In the genomic region with DNA sequence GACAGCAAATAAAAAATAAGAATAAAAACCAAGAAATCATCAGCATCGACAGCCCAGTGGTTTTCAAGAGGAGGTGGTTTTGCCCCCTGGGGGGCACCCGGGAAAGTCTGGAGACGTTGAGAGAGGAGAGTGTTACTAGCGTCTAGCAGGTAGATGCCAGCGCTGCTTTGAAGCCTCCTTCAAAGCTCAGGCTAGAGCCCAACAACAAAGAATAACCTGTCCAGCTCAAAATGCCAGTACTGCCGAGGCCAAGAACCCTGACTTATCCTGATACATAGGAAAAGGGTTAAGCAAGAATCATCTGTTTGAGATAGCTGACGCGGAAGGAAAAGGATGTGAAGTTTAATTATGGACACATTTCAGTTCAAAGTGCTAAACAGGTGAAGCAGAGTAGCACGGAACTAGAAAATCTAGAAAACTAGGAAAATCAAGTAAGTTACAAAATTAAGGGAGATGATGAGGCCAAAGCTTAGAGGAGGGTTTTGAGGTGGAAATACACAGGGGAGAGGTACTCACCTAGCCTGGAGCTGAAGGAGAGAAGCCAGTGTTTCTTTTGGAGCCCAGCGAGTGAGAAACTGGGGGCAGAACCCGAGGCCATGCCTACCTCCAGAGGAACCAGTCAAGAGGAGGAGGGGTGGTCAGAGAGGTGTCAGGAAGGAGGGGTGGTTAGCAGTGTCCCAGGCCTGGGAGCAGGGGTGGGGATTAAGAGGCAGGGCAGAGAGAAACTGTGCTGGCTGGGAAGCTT, we compare ENCODE assay signal across 13 cellular contexts.
DNase-seq lines count a peak whose midpoint lies in the region; FAIRE-seq and TF ChIP-seq lines count a peak whose summit lies in the region.
"Had no signal": no experiment of that assay in that cellular context is flagged by ENCODE, and none has a peak within 500 bp of the region (broad histone marks: within the 10 kb centered on the region; RNA-seq: fewer than 3 reads in every experiment).

No MANE protein-coding gene starts in this region.

- H2AFZ ChIP-seq in mammary epithelial cell (ENCODE audit: low read depth, low read length) (no peak overlapping the region), keratinocyte (ENCODE audit: control insufficient read depth, low read length) (no peak overlapping the region)

- in situ Hi-C loops in mammary epithelial cell (cut with MboI; ENCODE audit: low sequenced_read_pairs in 2 of 2), result no loop called here

- H3K36me3 Mint-ChIP-seq in activated T-helper 1 cell treated with anti-CD3 and anti-CD28 coated beads, Interleukin-12 subunit alpha, Interleukin-12 subunit beta, Interleukin-2, Interleukin-4 antibody, amounts not matched to agents 30 ng/mL and 10 ng/mL and 1 ng/mL, durations not matched to agents 14 hours and 24 hours and 36 hours (ENCODE audit: low read depth), result no peaks in the 10 kb centered on the region

- TF ChIP-seq CTCF in mammary epithelial cell (conservative IDR thresholded peaks at IDR 0.05 in 1 of 2, IDR thresholded peaks at IDR 0.05 in 1 of 2; ENCODE audit: extremely low read depth in 1 of 2, insufficient read depth in 1 of 2, low read depth in 1 of 2, low read length in 2 of 2), result no peak
- no peak for TF ChIP-seq CTCF in keratinocyte (optimal IDR thresholded peaks at IDR 0.05 in 1 of 3, IDR thresholded peaks at IDR 0.05 in 1 of 3, conservative IDR thresholded peaks at IDR 0.05 in 1 of 3; ENCODE audit: extremely low read depth in 1 of 3, insufficient read depth in 2 of 3, low read length in 3 of 3)
- no peak for TF ChIP-seq CTCF in stomach (IDR thresholded peaks at IDR 0.05)
- TF ChIP-seq CTCF in GM10248 (IDR thresholded peaks at IDR 0.05; ENCODE audit: control extremely low read depth, extremely low read depth, low read depth, missing control alignments), result no peak

- WGBS in mammary epithelial cell (ENCODE audit: low coverage, missing lambda C conversion rate), result 61% methylated on average over 11 of the region's 11 CpGs
- 32 to 56% (median 37%) methylated on average over 11 of the region's 11 CpGs for WGBS in stomach, 5 donors

- no peak overlapping the region for H3K27ac Mint-ChIP-seq in activated T-helper 1 cell treated with anti-CD3 and anti-CD28 coated beads, Interleukin-12 subunit alpha, Interleukin-12 subunit beta, Interleukin-2, Interleukin-4 antibody, amounts not matched to agents 30 ng/mL and 10 ng/mL and 1 ng/mL, durations not matched to agents 14 hours and 24 hours and 36 hours

- H3K4me2 ChIP-seq in mammary epithelial cell (ENCODE audit: insufficient read depth, low read depth, low read length), result no peak overlapping the region
- no peak overlapping the region for H3K4me2 ChIP-seq in keratinocyte (ENCODE audit: control insufficient read depth, extremely low read depth, insufficient read depth, low read depth, low read length)

- H3K27me3 Mint-ChIP-seq in activated T-helper 1 cell treated with anti-CD3 and anti-CD28 coated beads, Interleukin-12 subunit alpha, Interleukin-12 subunit beta, Interleukin-2, Interleukin-4 antibody, amounts not matched to agents 30 ng/mL and 10 ng/mL and 1 ng/mL, durations not matched to agents 14 hours and 24 hours and 36 hours (ENCODE audit: insufficient read depth), result peaks cover 9% of the 10 kb centered on the region

- peaks cover 49% of the 10 kb centered on the region for H3K4me1 ChIP-seq in mammary epithelial cell (ENCODE audit: insufficient read depth, low read length)
- H3K4me1 ChIP-seq in keratinocyte (ENCODE audit: control insufficient read depth, extremely low read depth, insufficient read depth, low read length), result peaks cover 24% of the 10 kb centered on the region
- peaks cover 14 to 65% (median 43%) of the 10 kb centered on the region in 4 donors for H3K4me1 ChIP-seq in stomach

- H3K36me3 ChIP-seq in mammary epithelial cell (ENCODE audit: insufficient read depth, low read length) (no peaks in the 10 kb centered on the region), keratinocyte (ENCODE audit: control insufficient read depth in 2 of 2, extremely low read depth in 1 of 2, insufficient read depth in 2 of 2, low read length in 2 of 2) (peaks cover 7 to 14% of the 10 kb centered on the region in 2 experiments), stomach (peaks cover 4 to 20% (median 8%) of the 10 kb centered on the region in 4 donors)

- H4K20me1 ChIP-seq in mammary epithelial cell (ENCODE audit: insufficient read depth, low read length) (no peaks in the 10 kb centered on the region), keratinocyte (ENCODE audit: control insufficient read depth, extremely low read depth, insufficient read depth, low read length) (no peaks in the 10 kb centered on the region)

- no peaks in the 10 kb centered on the region for H3K9me1 ChIP-seq in keratinocyte (ENCODE audit: control insufficient read depth, extremely low read depth, insufficient read depth, low read length)

- H3K4me1 Mint-ChIP-seq in activated T-helper 1 cell treated with anti-CD3 and anti-CD28 coated beads, Interleukin-12 subunit alpha, Interleukin-12 subunit beta, Interleukin-2, Interleukin-4 antibody, amounts not matched to agents 30 ng/mL and 10 ng/mL and 1 ng/mL, durations not matched to agents 14 hours and 24 hours and 36 hours (ENCODE audit: low read depth), result no peaks in the 10 kb centered on the region

- H3K9me3 Mint-ChIP-seq in activated T-helper 1 cell treated with anti-CD3 and anti-CD28 coated beads, Interleukin-12 subunit alpha, Interleukin-12 subunit beta, Interleukin-2, Interleukin-4 antibody, amounts not matched to agents 30 ng/mL and 10 ng/mL and 1 ng/mL, durations not matched to agents 14 hours and 24 hours and 36 hours, result no peaks in the 10 kb centered on the region

- no peaks in the 10 kb centered on the region for H3K9me3 ChIP-seq in mammary epithelial cell (replicated peaks; ENCODE audit: insufficient read depth, low read length)
- H3K9me3 ChIP-seq in keratinocyte (ENCODE audit: control insufficient read depth, low read depth, low read length), result no peaks in the 10 kb centered on the region
- H3K9me3 ChIP-seq in stomach, result no peaks in the 10 kb centered on the region

- H3K4me3 ChIP-seq in mammary epithelial cell (replicated peaks in 1 of 3; ENCODE audit: insufficient read depth in 1 of 3, low read depth in 2 of 3, low read length in 3 of 3) (no peak overlapping the region), keratinocyte (ENCODE audit: control insufficient read depth in 2 of 3, extremely low read depth in 1 of 3, insufficient read depth in 2 of 3, low read depth in 1 of 3, low read length in 3 of 3) (no peak overlapping the region), stomach (peak overlapping the region in 1 of 4 donors; percentile 11)

- peak overlapping the region; percentile 38 for H3K27ac ChIP-seq in mammary epithelial cell (ENCODE audit: insufficient read depth, low read depth, low read length)
- peak overlapping the region; percentile 16 for H3K27ac ChIP-seq in keratinocyte (ENCODE audit: control insufficient read depth, insufficient read depth, low read length)
- peak overlapping the region; percentile 70 to 81 (median 72) for H3K27ac ChIP-seq in stomach
- H3K27ac ChIP-seq: 22Rv1, brain microvascular endothelial cell had no signal

- TF ChIP-seq POLR2A in stomach (IDR thresholded peaks at IDR 0.05), result no peak

- no peak overlapping the region for H3K4me3 Mint-ChIP-seq in activated T-helper 1 cell treated with anti-CD3 and anti-CD28 coated beads, Interleukin-12 subunit alpha, Interleukin-12 subunit beta, Interleukin-2, Interleukin-4 antibody, amounts not matched to agents 30 ng/mL and 10 ng/mL and 1 ng/mL, durations not matched to agents 14 hours and 24 hours and 36 hours

- POLR2A ChIA-PET in GM10248 (lab: Yijun Ruan, JAX), result no interaction called here

- H3K9ac ChIP-seq in mammary epithelial cell (ENCODE audit: insufficient read depth, low read length), result no peak overlapping the region
- H3K9ac ChIP-seq in keratinocyte (ENCODE audit: control insufficient read depth, extremely low read depth, insufficient read depth, low read length), result no peak overlapping the region

- peak; percentile 55 for DNase-seq in DMS153 treated with DMSO at 0.1 percent for 48 hours (lab: John Stamatoyannopoulos, UW; ENCODE audit: unreplicated experiment)
- DNase-seq in DMS153 (lab: John Stamatoyannopoulos, UW), result no peak
- DNase-seq in mammary epithelial cell, result no peak
- DNase-seq in keratinocyte (ENCODE audit: low read depth, low spot score), result no peak
- no peak for DNase-seq in stomach
- no peak for DNase-seq in activated T-helper 1 cell treated with anti-CD3 and anti-CD28 coated beads, Interleukin-12 subunit alpha, Interleukin-12 subunit beta, Interleukin-2, Interleukin-4 antibody, amounts not matched to agents 30 ng/mL and 10 ng/mL and 1 ng/mL, durations not matched to agents 14 hours and 24 hours and 36 hours (ENCODE audit: low spot score)
- no peak for DNase-seq in GM10248 (ENCODE audit: extremely low spot score)
- DNase-seq in stimulated activated naive CD4-positive, alpha-beta T cell (lab: John Stamatoyannopoulos, UW), result no peak
- DNase-seq: activated T-cell treated with anti-CD3 and anti-CD28 coated beads, Interleukin-2, amount 50 U/mL, for 48 hours; DMS53; NCI-H526 treated with DMSO at 0.1 percent for 48 hours had no signal

- TF ChIP-seq EP300 in stomach (IDR thresholded peaks at IDR 0.05), result no peak

- H3K79me2 ChIP-seq in mammary epithelial cell (ENCODE audit: insufficient read depth, low read length) (peaks cover 36% of the 10 kb centered on the region), keratinocyte (ENCODE audit: control insufficient read depth, insufficient read depth, low read length) (peaks cover 12% of the 10 kb centered on the region)

- no peaks in the 10 kb centered on the region for H3K27me3 ChIP-seq in mammary epithelial cell (ENCODE audit: insufficient read depth, low read length)
- H3K27me3 ChIP-seq in keratinocyte (ENCODE audit: control insufficient read depth, extremely low read depth, insufficient read depth, low read length), result no peaks in the 10 kb centered on the region
- H3K27me3 ChIP-seq in stomach, result no peaks in the 10 kb centered on the region
- H3K27me3 ChIP-seq: brain microvascular endothelial cell had no signal

- no TSS peak for BruUV-seq in mammary epithelial cell (replicated peaks; lab: Mats Ljungman, UMichigan)

- intact Hi-C loops in mammary epithelial cell (cut with micrococcal nuclease) (no loop called here), stomach (cut with DNase I; ENCODE audit: low total_unique reads) (no loop called here)
- intact Hi-C loops in activated T-helper 1 cell treated with anti-CD3 and anti-CD28 coated beads, Interleukin-12 subunit alpha, Interleukin-12 subunit beta, Interleukin-2, Interleukin-4 antibody, amounts not matched to agents 30 ng/mL and 10 ng/mL and 1 ng/mL, durations not matched to agents 14 hours and 24 hours and 36 hours (cut with micrococcal nuclease), result no loop called here

- dilution Hi-C loops in mammary epithelial cell (cut with HindIII; ENCODE audit: low sequenced_read_pairs), result no loop called here
- dilution Hi-C loops in keratinocyte (cut with MboI; ENCODE audit: extremely low pct_ligation_motif_present, low sequenced_read_pairs), result no loop called here

- FAIRE-seq in keratinocyte (lab: Jason Lieb, UNC), result no peak

- CTCF ChIA-PET in mammary epithelial cell (lab: Charles Lee; ENCODE audit: low non-redundant PET) (interaction anchor here (0.5 kb wide), 1 partner anchor 29 kb away, joined by 4 read pairs; no protein-coding TSS in a partner anchor), GM10248 (lab: Yijun Ruan, JAX) (no interaction called here)

Comparison
In these comparisons a context has a peak if more than half of its experiments do, and no peak if none do; other contexts are left out.
1. H3K27ac ChIP-seq: peak in every context shown above with its lines; median percentile 72 in stomach; 38 in mammary epithelial cell; 16 in keratinocyte.